Comparison of ENCODE assay signal across 1 cellular context in genomic region chr14:69571449-69571878, GRCh38.
TF ChIP-seq lines count a peak whose summit lies in the region.

No MANE protein-coding gene starts in this region.

TF ChIP-seq in H1, 55 proteins besides CTCF, POLR2A, EP300 and RAD21:
- TF ChIP-seq BRCA1 (IDR thresholded peaks at IDR 0.05; ENCODE audit: low read depth, low read length) (no peak), CREB1 (IDR thresholded peaks at IDR 0.05) (no peak), FOSL1 (IDR thresholded peaks at IDR 0.05; ENCODE audit: insufficient read depth, low read depth, low read length) (no peak), SIRT6 (IDR thresholded peaks at IDR 0.05; ENCODE audit: low read length) (no peak), CHD1 (IDR thresholded peaks at IDR 0.05; ENCODE audit: low read depth, low read length) (no peak), TAF1 (IDR thresholded peaks at IDR 0.05; ENCODE audit: low read depth, low read length) (0 out of 2 replicates have a peak, but pooled peaks have one; percentile 6), GABPA (IDR thresholded peaks at IDR 0.05; ENCODE audit: borderline replicate concordance, insufficient read depth, low read length) (no peak; the same call in 1 of the 2 replicates), KDM4A (IDR thresholded peaks at IDR 0.05; ENCODE audit: low read depth, low read length, severe bottlenecking) (peak; percentile 36), BACH1 (IDR thresholded peaks at IDR 0.05; ENCODE audit: low read length) (no peak), BCL11A (IDR thresholded peaks at IDR 0.05; ENCODE audit: low read depth in 2 of 2, low read length in 2 of 2) (no peak), TAF7 (optimal IDR thresholded peaks at IDR 0.05; ENCODE audit: borderline replicate concordance, low read depth, low read length) (no peak), RXRA (IDR thresholded peaks at IDR 0.05; ENCODE audit: insufficient read depth, low read depth, low read length) (no peak), ATF3 (IDR thresholded peaks at IDR 0.05; ENCODE audit: insufficient read depth, low read depth, low read length) (no peak), TBP (IDR thresholded peaks at IDR 0.05; ENCODE audit: low read depth, low read length) (no peak), RBBP5 (IDR thresholded peaks at IDR 0.05; ENCODE audit: borderline replicate concordance, low read depth, low read length) (no peak), MAX (IDR thresholded peaks at IDR 0.05) (peak; percentile 98), USF2 (IDR thresholded peaks at IDR 0.05; ENCODE audit: low read length) (no peak), SAP30 (IDR thresholded peaks at IDR 0.05; ENCODE audit: insufficient read depth, insufficient replicate concordance, low read length) (no peak), TCF12 (IDR thresholded peaks at IDR 0.05; ENCODE audit: low read depth, low read length) (no peak), KDM1A (IDR thresholded peaks at IDR 0.05; ENCODE audit: borderline replicate concordance, low read length) (no peak)
